ENCODE assay signal across 8 cellular contexts in genomic region chr6:34182751-34183531, GRCh38. TPM values are rescaled to one million over a fixed set of nuclear protein-coding genes. Genes with fewer than 3 reads are reported as not detected.
DNase-seq lines count a peak whose midpoint lies in the region; ATAC-seq and TF ChIP-seq lines count a peak whose summit lies in the region.

No MANE protein-coding gene starts in this region.

- H3K9me3 ChIP-seq in OCI-LY1 (ENCODE audit: low read length) (0 out of 2 replicates have a peak, but pooled peaks cover 3% of the 10 kb centered on the region), skeletal muscle tissue (ENCODE audit: control insufficient read depth in 3 of 3, low read length in 3 of 3) (no peaks in the 10 kb centered on the region)

- intact Hi-C loops in activated T-helper 1 cell treated with anti-CD3 and anti-CD28 coated beads, Interleukin-12 subunit alpha, Interleukin-12 subunit beta, Interleukin-2, Interleukin-4 antibody, amounts not matched to agents 30 ng/mL and 10 ng/mL and 1 ng/mL, durations not matched to agents 14 hours and 24 hours and 36 hours (cut with micrococcal nuclease), result loop anchor here (1.0 kb wide), 1 partner anchor 53 kb away; the partner anchor contains the start of gene HMGA1

- peak; percentile 34 for DNase-seq in ELR (ENCODE audit: low read depth)
- DNase-seq in activated T-helper 1 cell treated with anti-CD3 and anti-CD28 coated beads, Interleukin-12 subunit alpha, Interleukin-12 subunit beta, Interleukin-2, Interleukin-4 antibody, amounts not matched to agents 30 ng/mL and 10 ng/mL and 1 ng/mL, durations not matched to agents 14 hours and 24 hours and 36 hours (ENCODE audit: low spot score), result peak; percentile 48
- DNase-seq in NCI-H82 (lab: John Stamatoyannopoulos, UW), result no peak
- DNase-seq in NCI-H146 treated with DMSO at 0.1 percent for 48 hours (lab: John Stamatoyannopoulos, UW; ENCODE audit: unreplicated experiment), result no peak

- ATAC-seq in GM21390 (IDR thresholded peaks at IDR 0.05; ENCODE audit: unreplicated experiment) (no peak), GM19328 (IDR thresholded peaks at IDR 0.05; ENCODE audit: unreplicated experiment) (no peak)

- H3K9me3 Mint-ChIP-seq in activated T-helper 1 cell treated with anti-CD3 and anti-CD28 coated beads, Interleukin-12 subunit alpha, Interleukin-12 subunit beta, Interleukin-2, Interleukin-4 antibody, amounts not matched to agents 30 ng/mL and 10 ng/mL and 1 ng/mL, durations not matched to agents 14 hours and 24 hours and 36 hours, result peaks cover 14% of the 10 kb centered on the region

- H3K4me1 Mint-ChIP-seq in activated T-helper 1 cell treated with anti-CD3 and anti-CD28 coated beads, Interleukin-12 subunit alpha, Interleukin-12 subunit beta, Interleukin-2, Interleukin-4 antibody, amounts not matched to agents 30 ng/mL and 10 ng/mL and 1 ng/mL, durations not matched to agents 14 hours and 24 hours and 36 hours (ENCODE audit: low read depth), result peaks cover 13% of the 10 kb centered on the region

- H3K36me3 Mint-ChIP-seq in activated T-helper 1 cell treated with anti-CD3 and anti-CD28 coated beads, Interleukin-12 subunit alpha, Interleukin-12 subunit beta, Interleukin-2, Interleukin-4 antibody, amounts not matched to agents 30 ng/mL and 10 ng/mL and 1 ng/mL, durations not matched to agents 14 hours and 24 hours and 36 hours (ENCODE audit: low read depth), result peaks cover 2% of the 10 kb centered on the region

- H3K4me3 Mint-ChIP-seq in activated T-helper 1 cell treated with anti-CD3 and anti-CD28 coated beads, Interleukin-12 subunit alpha, Interleukin-12 subunit beta, Interleukin-2, Interleukin-4 antibody, amounts not matched to agents 30 ng/mL and 10 ng/mL and 1 ng/mL, durations not matched to agents 14 hours and 24 hours and 36 hours, result peak overlapping the region; percentile 47

- H3K9ac ChIP-seq in OCI-LY1 (ENCODE audit: low read length) (no peak overlapping the region), skeletal muscle tissue (ENCODE audit: low read depth in 1 of 3, low read length in 3 of 3) (no peak overlapping the region)

- H3K27me3 ChIP-seq in OCI-LY1 (ENCODE audit: insufficient read depth, low read length) (peaks cover 7% of the 10 kb centered on the region; the same call in 1 of the 2 replicates), skeletal muscle tissue (ENCODE audit: control insufficient read depth in 3 of 3, insufficient read depth in 3 of 3, low read length in 3 of 3) (peaks cover 0 to 7% (median 3%) of the 10 kb centered on the region in 3 donors)

- H3K79me2 ChIP-seq in OCI-LY1 (ENCODE audit: insufficient read depth, low read length), result no peaks in the 10 kb centered on the region

- H3K36me3 ChIP-seq in OCI-LY1 (ENCODE audit: insufficient read depth, low read length) (no peaks in the 10 kb centered on the region), skeletal muscle tissue (ENCODE audit: control insufficient read depth in 3 of 3, insufficient read depth in 3 of 3, low read length in 3 of 3) (no peaks in the 10 kb centered on the region)

- TF ChIP-seq CTCF in OCI-LY1 (IDR thresholded peaks at IDR 0.05; ENCODE audit: low read length), result no peak

- H3K9me2 ChIP-seq in OCI-LY1 (ENCODE audit: low read depth, low read length), result no peaks in the 10 kb centered on the region

- H3K27ac Mint-ChIP-seq in activated T-helper 1 cell treated with anti-CD3 and anti-CD28 coated beads, Interleukin-12 subunit alpha, Interleukin-12 subunit beta, Interleukin-2, Interleukin-4 antibody, amounts not matched to agents 30 ng/mL and 10 ng/mL and 1 ng/mL, durations not matched to agents 14 hours and 24 hours and 36 hours, result peak overlapping the region; percentile 89

- peaks cover 12% of the 10 kb centered on the region for H3K4me1 ChIP-seq in OCI-LY1 (ENCODE audit: insufficient read depth, low read length, severe bottlenecking)
- H3K4me1 ChIP-seq in skeletal muscle tissue (ENCODE audit: control insufficient read depth in 3 of 3, insufficient read depth in 3 of 3, low read length in 3 of 3), result no peaks in the 10 kb centered on the region

- peak overlapping the region; percentile 62; the same call in 1 of the 2 replicates for H2AFZ ChIP-seq in OCI-LY1 (ENCODE audit: low read length)

- H3F3A ChIP-seq in OCI-LY1 (ENCODE audit: insufficient read depth, low read length), result no peaks in the 10 kb centered on the region

- H4K20me1 ChIP-seq in OCI-LY1 (ENCODE audit: insufficient read depth, low read length), result no peaks in the 10 kb centered on the region

- peak overlapping the region; percentile 15 for H3K4me3 ChIP-seq in OCI-LY1 (ENCODE audit: low read depth, low read length, poor library complexity, severe bottlenecking)
- no peak overlapping the region for H3K4me3 ChIP-seq in skeletal muscle tissue (ENCODE audit: low read length in 3 of 3)

- peak overlapping the region; percentile 37 for H3K4me2 ChIP-seq in OCI-LY1 (ENCODE audit: low read length)

- no peak overlapping the region for H3K27ac ChIP-seq in OCI-LY1 (ENCODE audit: low read depth, low read length, poor library complexity, severe bottlenecking)
- H3K27ac ChIP-seq in skeletal muscle tissue (ENCODE audit: low read depth, low read length), result peak overlapping the region; percentile 19

- peaks cover 2% of the 10 kb centered on the region for H3K27me3 Mint-ChIP-seq in activated T-helper 1 cell treated with anti-CD3 and anti-CD28 coated beads, Interleukin-12 subunit alpha, Interleukin-12 subunit beta, Interleukin-2, Interleukin-4 antibody, amounts not matched to agents 30 ng/mL and 10 ng/mL and 1 ng/mL, durations not matched to agents 14 hours and 24 hours and 36 hours (ENCODE audit: insufficient read depth)

RNA-seq across cellular contexts. Expression of gene GRM4, which starts 37.1 kb away (rescaled TPM):
- not detected in 2 replicates for total RNA-seq in activated T-helper 1 cell treated with anti-CD3 and anti-CD28 coated beads, Interleukin-12 subunit alpha, Interleukin-12 subunit beta, Interleukin-2, Interleukin-4 antibody, amounts not matched to agents 30 ng/mL and 10 ng/mL and 1 ng/mL, durations not matched to agents 14 hours and 24 hours and 36 hours
- total RNA-seq in skeletal muscle tissue, result 1.6 TPM

RNA-seq across cellular contexts. Expression of gene HMGA1, which starts 53.7 kb away (rescaled TPM):
- 415 and 438 TPM in 2 replicates for total RNA-seq in activated T-helper 1 cell treated with anti-CD3 and anti-CD28 coated beads, Interleukin-12 subunit alpha, Interleukin-12 subunit beta, Interleukin-2, Interleukin-4 antibody, amounts not matched to agents 30 ng/mL and 10 ng/mL and 1 ng/mL, durations not matched to agents 14 hours and 24 hours and 36 hours
- 20.4 TPM for total RNA-seq in skeletal muscle tissue

Comparison
In these comparisons a context has a peak if more than half of its experiments do, and no peak if none do; other contexts are left out.
1. DNase-seq: peak in ELR (single experiment) and activated T-helper 1 cell treated with anti-CD3 and anti-CD28 coated beads, Interleukin-12 subunit alpha, Interleukin-12 subunit beta, Interleukin-2, Interleukin-4 antibody, amounts not matched to agents 30 ng/mL and 10 ng/mL and 1 ng/mL, durations not matched to agents 14 hours and 24 hours and 36 hours (single experiment); none in NCI-H82 (single experiment) and NCI-H146 treated with DMSO at 0.1 percent for 48 hours (single experiment).
2. RNA of gene HMGA1, which starts 53.7 kb away (total RNA-seq): 415 to 438 TPM in activated T-helper 1 cell treated with anti-CD3 and anti-CD28 coated beads, Interleukin-12 subunit alpha, Interleukin-12 subunit beta, Interleukin-2, Interleukin-4 antibody, amounts not matched to agents 30 ng/mL and 10 ng/mL and 1 ng/mL, durations not matched to agents 14 hours and 24 hours and 36 hours; 20.4 TPM in skeletal muscle tissue (single experiment); every median in the first group is over 10 times any median in the second.